In the genomic region with DNA sequence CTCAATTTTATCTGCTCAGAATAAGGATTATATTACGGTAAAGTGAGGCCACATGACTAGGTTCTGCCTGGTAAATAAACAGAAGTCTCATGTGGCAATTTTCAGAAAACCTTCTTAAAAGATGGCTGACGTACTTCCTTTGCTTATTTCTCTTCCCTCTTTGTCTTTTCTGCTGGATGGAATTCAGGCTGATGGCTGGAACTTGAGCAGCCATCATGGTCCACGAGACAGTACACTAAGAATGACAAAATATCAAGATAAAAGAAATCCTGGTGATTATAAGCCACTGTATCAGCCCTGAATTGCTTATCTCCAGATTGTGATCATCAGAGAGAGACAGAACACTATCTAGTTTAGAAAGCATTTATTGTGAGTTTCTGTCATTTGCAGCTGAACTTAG, we compare ENCODE assay signal across 28 cellular contexts.
"Had no signal": no experiment of that assay in that cellular context is flagged by ENCODE, and none has a peak within 500 bp of the region (broad histone marks: within the 10 kb centered on the region; RNA-seq: fewer than 3 reads in every experiment).

No MANE protein-coding gene starts in this region.

- H3K27ac ChIP-seq: brain microvascular endothelial cell had no signal

- ATAC-seq: activated T-cell treated with anti-CD3 and anti-CD28 coated beads, Interleukin-2, amount 50 U/mL, for 4 hours; activated T-helper 17 cell treated with anti-CD3 and anti-CD28 coated beads, Interleukin-2, amount 50 U/mL, for 72 hours; esophagus mucosa had no signal

- H3K36me3 ChIP-seq: brain microvascular endothelial cell had no signal

- H3K4me3 Mint-ChIP-seq: activated CD4-positive, alpha-beta memory T cell treated with anti-CD3 and anti-CD28 coated beads, Interleukin-2, amount 10 ng/mL, durations not matched to agents 7 days and 5 days; activated CD4-positive, alpha-beta T cell treated with anti-CD3 and anti-CD28 coated beads, Interleukin-2, amount 10 ng/mL, durations not matched to agents 7 days and 5 days; activated naive CD8-positive, alpha-beta T cell; activated T-cell treated with anti-CD3 and anti-CD28 coated beads, Interleukin-2, amount 50 U/mL, for 4 hours; activated T-helper 17 cell treated with anti-CD3 and anti-CD28 coated beads, Interleukin-2, amount 50 U/mL, for 72 hours; endodermal cell had no signal

- H3K27ac Mint-ChIP-seq: activated CD4-positive, alpha-beta memory T cell treated with anti-CD3 and anti-CD28 coated beads, Interleukin-2, amount 10 ng/mL, durations not matched to agents 7 days and 5 days; activated CD4-positive, alpha-beta T cell treated with anti-CD3 and anti-CD28 coated beads, Interleukin-2, amount 10 ng/mL, durations not matched to agents 7 days and 5 days; activated naive CD8-positive, alpha-beta T cell; activated T-helper 17 cell treated with anti-CD3 and anti-CD28 coated beads, Interleukin-2, amount 50 U/mL, for 72 hours; endodermal cell had no signal

- H3K36me3 Mint-ChIP-seq: activated naive CD8-positive, alpha-beta T cell had no signal

- H3K4me1 Mint-ChIP-seq: activated CD4-positive, alpha-beta memory T cell treated with anti-CD3 and anti-CD28 coated beads, Interleukin-2, amount 10 ng/mL, durations not matched to agents 7 days and 5 days; activated CD4-positive, alpha-beta T cell treated with anti-CD3 and anti-CD28 coated beads, Interleukin-2, amount 10 ng/mL, durations not matched to agents 7 days and 5 days; activated T-helper 17 cell treated with anti-CD3 and anti-CD28 coated beads, Interleukin-2, amount 50 U/mL, for 72 hours had no signal

- H3K27me3 Mint-ChIP-seq: activated CD4-positive, alpha-beta memory T cell treated with anti-CD3 and anti-CD28 coated beads, Interleukin-2, amount 10 ng/mL, durations not matched to agents 7 days and 5 days; activated CD4-positive, alpha-beta T cell treated with anti-CD3 and anti-CD28 coated beads, Interleukin-2, amount 10 ng/mL, durations not matched to agents 7 days and 5 days; activated naive CD8-positive, alpha-beta T cell; activated T-helper 17 cell treated with anti-CD3 and anti-CD28 coated beads, Interleukin-2, amount 50 U/mL, for 72 hours had no signal

- FAIRE-seq: astrocyte, bronchial epithelial cell, colon had no signal

- H3K9me3 Mint-ChIP-seq: activated CD4-positive, alpha-beta memory T cell treated with anti-CD3 and anti-CD28 coated beads, Interleukin-2, amount 10 ng/mL, durations not matched to agents 7 days and 5 days; activated CD4-positive, alpha-beta T cell treated with anti-CD3 and anti-CD28 coated beads, Interleukin-2, amount 10 ng/mL, durations not matched to agents 7 days and 5 days; activated T-cell treated with anti-CD3 and anti-CD28 coated beads, Interleukin-2, amount 50 U/mL, for 4 hours had no signal

- H3K27me3 ChIP-seq: brain microvascular endothelial cell had no signal

- DNase-seq: activated CD4-positive, alpha-beta memory T cell treated with anti-CD3 and anti-CD28 coated beads, Interleukin-2, amount 10 ng/mL, durations not matched to agents 7 days and 5 days; activated CD4-positive, alpha-beta T cell treated with anti-CD3 and anti-CD28 coated beads for 1 hour; activated CD4-positive, alpha-beta T cell treated with anti-CD3 and anti-CD28 coated beads for 4 hours; activated CD4-positive, alpha-beta T cell treated with anti-CD3 and anti-CD28 coated beads, Interleukin-2, amount 10 ng/mL, durations not matched to agents 7 days and 5 days; activated CD4-positive, alpha-beta T cell treated with anti-CD3 and anti-CD28 coated beads, Interleukin-2, amount 50 U/mL, for 4 hours; activated CD8-positive, alpha-beta memory T cell treated with anti-CD3 and anti-CD28 coated beads for 24 hours; activated effector memory CD4-positive, alpha-beta T cell treated with Interleukin-2 at 50 U/mL for 16 hours; activated gamma-delta T cell treated with Interleukin-2 at 50 U/mL for 16 hours; activated naive CD4-positive, alpha-beta T cell treated with anti-CD3 and anti-CD28 coated beads, Interleukin-2, amount 50 U/mL, for 16 hours; activated naive CD4-positive, alpha-beta T cell treated with Interleukin-2 at 50 U/mL for 16 hours; activated T-cell treated with anti-CD3 and anti-CD28 coated beads, Interleukin-2, amount 50 U/mL, for 4 hours; amniotic stem cell; anterior cingulate cortex; brain microvascular endothelial cell; caudate nucleus; cortex of kidney; effector CD8-positive, alpha-beta T cell; endodermal cell; foreskin fibroblast; head of caudate nucleus; hippocampal formation; T-helper 2 cell had no signal
